ENCODE assay signal across 12 cellular contexts in genomic region chr11:65781962-65782815, GRCh38. TPM values are rescaled to one million over a fixed set of nuclear protein-coding genes. Genes with fewer than 3 reads are reported as not detected.
DNase-seq lines count a peak whose midpoint lies in the region; ATAC-seq and TF ChIP-seq lines count a peak whose summit lies in the region.
"Had no signal": no experiment of that assay in that cellular context is flagged by ENCODE, and none has a peak within 500 bp of the region (broad histone marks: within the 10 kb centered on the region; RNA-seq: fewer than 3 reads in every experiment).

No MANE protein-coding gene starts in this region.

- no peak for DNase-seq in activated naive CD4-positive, alpha-beta T cell treated with anti-CD3 and anti-CD28 coated beads, Interleukin-2, amount 10 ng/mL, durations not matched to agents 7 days and 5 days
- no peak for DNase-seq in activated naive CD4-positive, alpha-beta T cell treated with Interleukin-2 at 50 U/mL for 16 hours
- no peak for DNase-seq in activated T-helper 1 cell treated with anti-CD3 and anti-CD28 coated beads, Interleukin-12 subunit alpha, Interleukin-12 subunit beta, Interleukin-2, Interleukin-4 antibody, amounts not matched to agents 30 ng/mL and 10 ng/mL and 1 ng/mL, durations not matched to agents 14 hours and 24 hours and 36 hours (ENCODE audit: low spot score)
- DNase-seq in memory B cell (ENCODE audit: low spot score in 2 of 2) (no peak), type B pancreatic cell (ENCODE audit: extremely low spot score, unreplicated experiment) (no peak), NCI-H2081 treated with DMSO at 0.1 percent for 48 hours (lab: John Stamatoyannopoulos, UW) (no peak), NCI-H774 (lab: John Stamatoyannopoulos, UW) (no peak), NCI-H1436 treated with DMSO at 0.1 percent for 48 hours (lab: John Stamatoyannopoulos, UW) (no peak)
- DNase-seq: activated CD4-positive, alpha-beta T cell treated with anti-CD3 and anti-CD28 coated beads for 48 hours; amniotic stem cell; NCI-H748 treated with DMSO at 0.1 percent for 48 hours; stimulated activated CD4-positive, alpha-beta T cell treated with anti-CD3 and anti-CD28 coated beads, Interleukin-15, amount 100 ng/mL, for 24 hours had no signal

- H3K27me3 Mint-ChIP-seq in activated naive CD4-positive, alpha-beta T cell treated with anti-CD3 and anti-CD28 coated beads, Interleukin-2, amount 10 ng/mL, durations not matched to agents 7 days and 5 days, result peaks cover 57% of the 10 kb centered on the region
- H3K27me3 Mint-ChIP-seq in activated T-helper 1 cell treated with anti-CD3 and anti-CD28 coated beads, Interleukin-12 subunit alpha, Interleukin-12 subunit beta, Interleukin-2, Interleukin-4 antibody, amounts not matched to agents 30 ng/mL and 10 ng/mL and 1 ng/mL, durations not matched to agents 14 hours and 24 hours and 36 hours (ENCODE audit: insufficient read depth), result peaks cover 35% of the 10 kb centered on the region
- H3K27me3 Mint-ChIP-seq in memory B cell (peaks cover 4% of the 10 kb centered on the region), type B pancreatic cell (peaks cover 32% of the 10 kb centered on the region)

- CTCF ChIA-PET in activated naive CD4-positive, alpha-beta T cell treated with anti-CD3 and anti-CD28 coated beads, Interleukin-2, amount 10 ng/mL, durations not matched to agents 7 days and 5 days (lab: Charles Lee), result interaction anchor here (1.4 to 9.6 kb wide), 6 partner anchors 9 to 71 kb away, joined by 4 to 128 read pairs (median 22); partner anchors contain the start of gene KAT5

- TF ChIP-seq CTCF in type B pancreatic cell (conservative IDR thresholded peaks at IDR 0.05), result no peak

- H3K9me3 Mint-ChIP-seq in activated naive CD4-positive, alpha-beta T cell treated with anti-CD3 and anti-CD28 coated beads, Interleukin-2, amount 10 ng/mL, durations not matched to agents 7 days and 5 days, result no peaks in the 10 kb centered on the region
- H3K9me3 Mint-ChIP-seq in activated T-helper 1 cell treated with anti-CD3 and anti-CD28 coated beads, Interleukin-12 subunit alpha, Interleukin-12 subunit beta, Interleukin-2, Interleukin-4 antibody, amounts not matched to agents 30 ng/mL and 10 ng/mL and 1 ng/mL, durations not matched to agents 14 hours and 24 hours and 36 hours, result no peaks in the 10 kb centered on the region
- H3K9me3 Mint-ChIP-seq in memory B cell (no peaks in the 10 kb centered on the region), type B pancreatic cell (no peaks in the 10 kb centered on the region)

- H3K4me3 Mint-ChIP-seq in activated naive CD4-positive, alpha-beta T cell treated with anti-CD3 and anti-CD28 coated beads, Interleukin-2, amount 10 ng/mL, durations not matched to agents 7 days and 5 days, result no peak overlapping the region
- H3K4me3 Mint-ChIP-seq in activated T-helper 1 cell treated with anti-CD3 and anti-CD28 coated beads, Interleukin-12 subunit alpha, Interleukin-12 subunit beta, Interleukin-2, Interleukin-4 antibody, amounts not matched to agents 30 ng/mL and 10 ng/mL and 1 ng/mL, durations not matched to agents 14 hours and 24 hours and 36 hours, result peak overlapping the region; percentile 65
- peak overlapping the region; percentile 24 for H3K4me3 Mint-ChIP-seq in memory B cell
- peak overlapping the region; percentile 67 for H3K4me3 Mint-ChIP-seq in type B pancreatic cell

- no peak for ATAC-seq in memory B cell (ENCODE audit: low read depth)

- H3K36me3 Mint-ChIP-seq in activated naive CD4-positive, alpha-beta T cell treated with anti-CD3 and anti-CD28 coated beads, Interleukin-2, amount 10 ng/mL, durations not matched to agents 7 days and 5 days, result peaks cover 9% of the 10 kb centered on the region
- peaks cover 1% of the 10 kb centered on the region for H3K36me3 Mint-ChIP-seq in activated T-helper 1 cell treated with anti-CD3 and anti-CD28 coated beads, Interleukin-12 subunit alpha, Interleukin-12 subunit beta, Interleukin-2, Interleukin-4 antibody, amounts not matched to agents 30 ng/mL and 10 ng/mL and 1 ng/mL, durations not matched to agents 14 hours and 24 hours and 36 hours (ENCODE audit: low read depth)
- peaks cover 3% of the 10 kb centered on the region for H3K36me3 Mint-ChIP-seq in memory B cell
- no peaks in the 10 kb centered on the region for H3K36me3 Mint-ChIP-seq in type B pancreatic cell

- intact Hi-C loops in activated T-helper 1 cell treated with anti-CD3 and anti-CD28 coated beads, Interleukin-12 subunit alpha, Interleukin-12 subunit beta, Interleukin-2, Interleukin-4 antibody, amounts not matched to agents 30 ng/mL and 10 ng/mL and 1 ng/mL, durations not matched to agents 14 hours and 24 hours and 36 hours (cut with micrococcal nuclease), result no loop called here

- H3K27ac Mint-ChIP-seq in activated naive CD4-positive, alpha-beta T cell treated with anti-CD3 and anti-CD28 coated beads, Interleukin-2, amount 10 ng/mL, durations not matched to agents 7 days and 5 days, result peak overlapping the region; percentile 42
- H3K27ac Mint-ChIP-seq in activated T-helper 1 cell treated with anti-CD3 and anti-CD28 coated beads, Interleukin-12 subunit alpha, Interleukin-12 subunit beta, Interleukin-2, Interleukin-4 antibody, amounts not matched to agents 30 ng/mL and 10 ng/mL and 1 ng/mL, durations not matched to agents 14 hours and 24 hours and 36 hours, result peak overlapping the region; percentile 34
- no peak overlapping the region for H3K27ac Mint-ChIP-seq in memory B cell
- peak overlapping the region; percentile 87 for H3K27ac Mint-ChIP-seq in type B pancreatic cell

- peaks cover 35% of the 10 kb centered on the region for H3K4me1 Mint-ChIP-seq in activated naive CD4-positive, alpha-beta T cell treated with anti-CD3 and anti-CD28 coated beads, Interleukin-2, amount 10 ng/mL, durations not matched to agents 7 days and 5 days
- peaks cover 21% of the 10 kb centered on the region for H3K4me1 Mint-ChIP-seq in activated T-helper 1 cell treated with anti-CD3 and anti-CD28 coated beads, Interleukin-12 subunit alpha, Interleukin-12 subunit beta, Interleukin-2, Interleukin-4 antibody, amounts not matched to agents 30 ng/mL and 10 ng/mL and 1 ng/mL, durations not matched to agents 14 hours and 24 hours and 36 hours (ENCODE audit: low read depth)
- H3K4me1 Mint-ChIP-seq in memory B cell, result peaks cover 11% of the 10 kb centered on the region
- H3K4me1 Mint-ChIP-seq in type B pancreatic cell (ENCODE audit: unreplicated experiment), result peaks cover 4% of the 10 kb centered on the region

RNA-seq across cellular contexts. Expression of gene AP5B1, which starts 1.4 kb away (rescaled TPM):
- total RNA-seq in activated T-helper 1 cell treated with anti-CD3 and anti-CD28 coated beads, Interleukin-12 subunit alpha, Interleukin-12 subunit beta, Interleukin-2, Interleukin-4 antibody, amounts not matched to agents 30 ng/mL and 10 ng/mL and 1 ng/mL, durations not matched to agents 14 hours and 24 hours and 36 hours, result 17.4 and 19.2 TPM in 2 replicates
- total RNA-seq in type B pancreatic cell (ENCODE audit: low replicate concordance), result 16.6 and 38.9 TPM in 2 replicates

RNA-seq across cellular contexts. Expression of gene OVOL1, which starts 4.7 kb away (rescaled TPM):
- total RNA-seq in activated T-helper 1 cell treated with anti-CD3 and anti-CD28 coated beads, Interleukin-12 subunit alpha, Interleukin-12 subunit beta, Interleukin-2, Interleukin-4 antibody, amounts not matched to agents 30 ng/mL and 10 ng/mL and 1 ng/mL, durations not matched to agents 14 hours and 24 hours and 36 hours, result 0.10 and 0.36 TPM in 2 replicates
- 7.7 and 39.8 TPM in 2 replicates for total RNA-seq in type B pancreatic cell (ENCODE audit: low replicate concordance)

RNA-seq across cellular contexts. Expression of gene SNX32, which starts 51.6 kb away (rescaled TPM):
- 1.6 and 1.9 TPM in 2 replicates for total RNA-seq in activated T-helper 1 cell treated with anti-CD3 and anti-CD28 coated beads, Interleukin-12 subunit alpha, Interleukin-12 subunit beta, Interleukin-2, Interleukin-4 antibody, amounts not matched to agents 30 ng/mL and 10 ng/mL and 1 ng/mL, durations not matched to agents 14 hours and 24 hours and 36 hours
- 0.76 and 4.2 TPM in 2 replicates for total RNA-seq in type B pancreatic cell (ENCODE audit: low replicate concordance)
